Comparison of ENCODE assay signal across 8 cellular contexts in the genomic region with DNA sequence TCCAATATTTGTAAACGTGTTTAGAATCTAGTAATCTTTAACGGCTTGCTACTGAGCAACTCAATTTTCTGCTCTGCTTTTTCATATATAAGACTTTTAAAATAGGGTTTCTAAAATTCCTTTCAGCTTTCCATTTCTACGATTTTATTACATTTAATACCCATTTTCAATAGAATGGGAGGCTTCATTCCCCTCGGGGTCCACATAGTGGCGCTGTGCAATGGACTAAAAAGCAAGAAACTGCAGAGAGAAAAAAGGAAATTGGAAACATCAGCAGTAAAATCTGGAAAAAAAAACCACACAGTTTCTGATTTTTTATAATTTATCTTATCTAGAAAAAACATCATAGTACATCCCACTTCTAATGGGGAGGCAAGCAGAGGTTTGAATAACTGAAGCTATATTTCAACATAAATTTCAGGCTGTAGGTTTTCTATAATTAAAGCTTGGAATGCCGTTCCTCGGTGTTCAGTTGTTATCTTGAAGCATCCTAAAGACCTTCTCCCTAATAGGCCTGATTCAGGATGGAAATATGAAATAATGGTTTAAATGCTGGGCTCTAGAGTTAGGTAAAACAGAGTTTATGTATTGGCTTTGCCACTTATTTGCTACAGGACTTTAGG. TPM values are rescaled to one million over a fixed set of nuclear protein-coding genes. Genes with fewer than 3 reads are reported as not detected.
A peak's percentile ranks its signal among the peaks of the same experiment; 100 is the strongest.
DNase-seq lines count a peak whose midpoint lies in the region; ATAC-seq, FAIRE-seq and TF ChIP-seq lines count a peak whose summit lies in the region.

No MANE protein-coding gene starts in this region.

- TF ChIP-seq CTCF in Peyer's patch (IDR thresholded peaks at IDR 0.05) (peak; percentile 47 to 78 (median 63)), astrocyte of the spinal cord (IDR thresholded peaks at IDR 0.05; ENCODE audit: low read depth, low read length) (peak; percentile 90), kidney (IDR thresholded peaks at IDR 0.05; ENCODE audit: borderline replicate concordance, extremely low read depth, insufficient read depth) (peak; percentile 83), thyroid gland (IDR thresholded peaks at IDR 0.05) (peak; percentile 71 to 92 (median 86))

- no peak overlapping the region for H3K27ac ChIP-seq in Peyer's patch
- H3K27ac ChIP-seq in kidney (ENCODE audit: low read depth in 2 of 2, low read length in 2 of 2), result no peak overlapping the region
- no peak overlapping the region for H3K27ac ChIP-seq in thyroid gland

- intact Hi-C loops in kidney (cut with DNase I) (loop anchor here (10.0 kb wide), 1 partner anchor 161 kb away; no protein-coding TSS in a partner anchor), thyroid gland (cut with DNase I) (loop anchor here (5.0 kb wide), 1 partner anchor 158 kb away; no protein-coding TSS in a partner anchor)

- TF ChIP-seq POLR2A in Peyer's patch (IDR thresholded peaks at IDR 0.05) (no peak), thyroid gland (IDR thresholded peaks at IDR 0.05) (no peak)

- H3K9me3 ChIP-seq in HAP-1, result no peaks in the 10 kb centered on the region
- H3K9me3 ChIP-seq in Peyer's patch, result no peaks in the 10 kb centered on the region
- no peaks in the 10 kb centered on the region for H3K9me3 ChIP-seq in kidney (ENCODE audit: control insufficient read depth in 1 of 2, low read length in 2 of 2)
- H3K9me3 ChIP-seq in thyroid gland, result no peaks in the 10 kb centered on the region

- H3K9ac ChIP-seq in kidney (ENCODE audit: low read length in 2 of 2), result peak overlapping the region in 1 of 2 donors; percentile 16

- H3K4me1 ChIP-seq in HAP-1, result no peaks in the 10 kb centered on the region
- no peaks in the 10 kb centered on the region for H3K4me1 ChIP-seq in Peyer's patch
- H3K4me1 ChIP-seq in kidney (ENCODE audit: control insufficient read depth in 1 of 2, insufficient read depth in 1 of 2, low read depth in 1 of 2, low read length in 2 of 2), result no peaks in the 10 kb centered on the region
- no peaks in the 10 kb centered on the region for H3K4me1 ChIP-seq in thyroid gland

- in situ Hi-C loops in HAP-1 (cut with MboI; ENCODE audit: low sequenced_read_pairs) (no loop called here), astrocyte of the spinal cord (cut with HindIII; ENCODE audit: low sequenced_read_pairs) (loop anchor here (25.0 kb wide), 1 partner anchor 173 kb away; no protein-coding TSS in a partner anchor)

- 26 to 36% methylated on average over 7 of the region's 7 CpGs for WGBS in thyroid gland, 2 donors

- DNase-seq in Ammon's horn (ENCODE audit: low spot score) (peak; percentile 48), HAP-1 (ENCODE audit: low spot score in 2 of 2) (peak; percentile 40 to 68), Peyer's patch (peak in 2 of 3 donors; percentile 47 to 72), astrocyte of the spinal cord (ENCODE audit: low read depth, low spot score) (peak; percentile 51), kidney (no peak), thyroid gland (peak; percentile 54 to 70), NCI-H146 treated with DMSO at 0.1 percent for 48 hours (lab: John Stamatoyannopoulos, UW; ENCODE audit: unreplicated experiment) (no peak)

- no peak overlapping the region for H3K4me3 ChIP-seq in HAP-1
- H3K4me3 ChIP-seq in Peyer's patch, result no peak overlapping the region
- H3K4me3 ChIP-seq in astrocyte of the spinal cord (ENCODE audit: low read depth, low read length), result no peak overlapping the region
- no peak overlapping the region for H3K4me3 ChIP-seq in kidney (ENCODE audit: low read length in 2 of 2)
- no peak overlapping the region for H3K4me3 ChIP-seq in thyroid gland (replicated peaks in 1 of 3)

- FAIRE-seq in kidney (lab: Jason Lieb, UNC), result peak; percentile 87

- H3K27me3 ChIP-seq in HAP-1 (ENCODE audit: low read depth), result peaks cover 34% of the 10 kb centered on the region
- H3K27me3 ChIP-seq in Peyer's patch, result no peaks in the 10 kb centered on the region
- no peaks in the 10 kb centered on the region for H3K27me3 ChIP-seq in thyroid gland

- H3K36me3 ChIP-seq in HAP-1 (replicated peaks) (no peaks in the 10 kb centered on the region), Peyer's patch (no peaks in the 10 kb centered on the region), kidney (ENCODE audit: control insufficient read depth in 1 of 2, insufficient read depth in 2 of 2, low read length in 2 of 2) (no peaks in the 10 kb centered on the region), thyroid gland (no peaks in the 10 kb centered on the region)

- no peak for ATAC-seq in HG02610 (IDR thresholded peaks at IDR 0.05; ENCODE audit: unreplicated experiment)

RNA-seq across cellular contexts. Expression of a gene that starts 18.7 kb away (rescaled TPM):
- total RNA-seq in Peyer's patch (10 to 100 TPM in 1 of 4 donors, 1 to 10 TPM in 3; 1.8 to 15.7 (median 3.0) TPM), kidney (13.6 TPM), thyroid gland (10 to 100 TPM in 2 of 4 donors, 1 to 10 TPM in 2; 5.8 to 11.8 (median 8.9) TPM)
- polyA plus RNA-seq in kidney (ENCODE audit: insufficient read depth, low read depth, low replicate concordance), result 4.8 TPM

RNA-seq across cellular contexts. Expression of a gene that starts 25.5 kb away (rescaled TPM):
- total RNA-seq in Peyer's patch, result 1 to 10 TPM in 1 of 4 donors, not detected in 3; 4.4 TPM
- 0.66 TPM for total RNA-seq in kidney
- not detected for polyA plus RNA-seq in kidney (ENCODE audit: insufficient read depth, low read depth, low replicate concordance)
- under 1 TPM in 1 of 4 donors, not detected in 3; 0.45 TPM for total RNA-seq in thyroid gland

Comparison
In these comparisons a context has a peak if more than half of its experiments do, and no peak if none do; other contexts are left out.
1. DNase-seq: peak in Ammon's horn (single experiment), HAP-1 (2 of 2), Peyer's patch (2 of 3), astrocyte of the spinal cord (single experiment) and thyroid gland (2 of 2); none in kidney (single experiment) and NCI-H146 treated with DMSO at 0.1 percent for 48 hours (single experiment).
2. Peak in every context shown above with its lines, with median percentiles within 50 percentile points of each other: CTCF ChIP-seq.